Comparison of ENCODE assay signal across 10 cellular contexts in genomic region chr2:84846732-84847131, GRCh38. TPM values are rescaled to one million over a fixed set of nuclear protein-coding genes. Genes with fewer than 3 reads are reported as not detected.
A peak's percentile ranks its signal among the peaks of the same experiment; 100 is the strongest.
DNase-seq lines count a peak whose midpoint lies in the region; ATAC-seq and TF ChIP-seq lines count a peak whose summit lies in the region.
"Had no signal": no experiment of that assay in that cellular context is flagged by ENCODE, and none has a peak within 500 bp of the region (broad histone marks: within the 10 kb centered on the region; RNA-seq: fewer than 3 reads in every experiment).

No MANE protein-coding gene starts in this region.

- H3K18ac ChIP-seq in trophoblast cell (ENCODE audit: low read length), result no peak overlapping the region

- peak overlapping the region; percentile 65 for H3K4me3 Mint-ChIP-seq in CD8-positive, alpha-beta T cell
- peak overlapping the region; percentile 46 to 74 (median 62) for H3K4me3 Mint-ChIP-seq in T-cell

- H3K4me1 Mint-ChIP-seq in CD8-positive, alpha-beta T cell (ENCODE audit: low read depth), result peaks cover 94% of the 10 kb centered on the region
- peaks cover 91 to 98% (median 97%) of the 10 kb centered on the region in 3 donors for H3K4me1 Mint-ChIP-seq in T-cell

- H3K4me3 ChIP-seq in CD8-positive, alpha-beta T cell (ENCODE audit: low read depth, low read length), result peak overlapping the region; percentile 7
- H3K4me3 ChIP-seq in colonic mucosa, result no peak overlapping the region
- H3K4me3 ChIP-seq in trophoblast cell (ENCODE audit: low read depth, low read length), result no peak overlapping the region
- H3K4me3 ChIP-seq: psoas muscle had no signal

- no peak overlapping the region for H3K4me2 ChIP-seq in trophoblast cell (ENCODE audit: low read length)

- no peak for TF ChIP-seq CTCF in CD8-positive, alpha-beta T cell (IDR thresholded peaks at IDR 0.05)
- TF ChIP-seq CTCF in colonic mucosa (IDR thresholded peaks at IDR 0.05) (no peak), RWPE1 (conservative IDR thresholded peaks at IDR 0.05; ENCODE audit: low read depth) (no peak)

- H2BK5ac ChIP-seq in trophoblast cell (ENCODE audit: low read depth, low read length, poor library complexity), result no peak overlapping the region

- in situ Hi-C loops in KBM-7 (cut with MboI; ENCODE audit: low pct_unique_long_range_greater_than_20kb, low sequenced_read_pairs), result no loop called here

- H3K36me3 ChIP-seq in CD8-positive, alpha-beta T cell (ENCODE audit: insufficient read depth, low read length), result peaks cover 2% of the 10 kb centered on the region
- H3K36me3 ChIP-seq in colonic mucosa (no peaks in the 10 kb centered on the region), trophoblast cell (ENCODE audit: control insufficient read depth in 1 of 2, insufficient read depth in 2 of 2, low read length in 2 of 2) (no peaks in the 10 kb centered on the region)

- H4K91ac ChIP-seq in trophoblast cell (ENCODE audit: low read depth, low read length), result no peak overlapping the region

- no CpG with 5 or more reads among the region's 2 CpGs for WGBS in trophoblast cell (ENCODE audit: extremely low coverage, insufficient coverage, insufficient read length)

- intact Hi-C loops in CD8-positive, alpha-beta T cell (cut with DNase I, micrococcal nuclease), result loop anchor here (2.0 to 5.0 kb wide), 4 partner anchors 14 to 64 kb away; no protein-coding TSS in a partner anchor
- intact Hi-C loops in colonic mucosa (cut with DNase I), result no loop called here

- H3K36me3 Mint-ChIP-seq in CD8-positive, alpha-beta T cell, result peaks cover 42% of the 10 kb centered on the region
- peaks cover 20% of the 10 kb centered on the region for H3K36me3 Mint-ChIP-seq in T-cell

- H4K8ac ChIP-seq in trophoblast cell (ENCODE audit: low read depth, low read length), result no peak overlapping the region

- H3K4ac ChIP-seq in trophoblast cell (ENCODE audit: low read depth, low read length), result no peak overlapping the region

- no peak overlapping the region for H4K12ac ChIP-seq in trophoblast cell (ENCODE audit: low read depth, low read length)

- H3K79me2 ChIP-seq in trophoblast cell (ENCODE audit: control insufficient read depth, insufficient read depth, low read length, poor library complexity), result no peaks in the 10 kb centered on the region

- no peaks in the 10 kb centered on the region for H3K9me3 Mint-ChIP-seq in CD8-positive, alpha-beta T cell
- peaks cover 0 to 4% (median 3%) of the 10 kb centered on the region in 3 donors for H3K9me3 Mint-ChIP-seq in T-cell

- H3K9me3 ChIP-seq in CD8-positive, alpha-beta T cell (ENCODE audit: low read length), result no peaks in the 10 kb centered on the region
- H3K9me3 ChIP-seq in colonic mucosa (no peaks in the 10 kb centered on the region), trophoblast cell (ENCODE audit: insufficient read depth, low read depth, low read length) (peaks cover under 1% of the 10 kb centered on the region)
- H3K9me3 ChIP-seq: psoas muscle had no signal

- no peak for ATAC-seq in CD8-positive, alpha-beta T cell
- no peak for ATAC-seq in T-cell (replicated peaks in 1 of 4)
- ATAC-seq in HG03280 (IDR thresholded peaks at IDR 0.05; ENCODE audit: unreplicated experiment), result no peak
- ATAC-seq: psoas muscle had no signal

- no peaks in the 10 kb centered on the region for H3K27me3 Mint-ChIP-seq in CD8-positive, alpha-beta T cell (ENCODE audit: low read depth)
- H3K27me3 Mint-ChIP-seq in T-cell, result no peaks in the 10 kb centered on the region

- H3K27me3 ChIP-seq in CD8-positive, alpha-beta T cell (ENCODE audit: insufficient read depth, low read length), result no peaks in the 10 kb centered on the region
- H3K27me3 ChIP-seq in colonic mucosa, result no peaks in the 10 kb centered on the region
- H3K27me3 ChIP-seq in trophoblast cell (ENCODE audit: insufficient read depth, low read length), result no peaks in the 10 kb centered on the region

- peak overlapping the region; percentile 68 for H3K27ac ChIP-seq in CD8-positive, alpha-beta T cell (ENCODE audit: low read depth, low read length)
- H3K27ac ChIP-seq in colonic mucosa (peak overlapping the region; percentile 46), trophoblast cell (ENCODE audit: low read depth, low read length) (no peak overlapping the region), RWPE1 (no peak overlapping the region)
- H3K27ac ChIP-seq: psoas muscle had no signal

- peak overlapping the region; percentile 94 for H3K27ac Mint-ChIP-seq in CD8-positive, alpha-beta T cell
- H3K27ac Mint-ChIP-seq in T-cell, result peak overlapping the region; percentile 97 to 99

- no peak overlapping the region for H3K14ac ChIP-seq in trophoblast cell (ENCODE audit: low read length)

- no peaks in the 10 kb centered on the region for H3K79me1 ChIP-seq in trophoblast cell (ENCODE audit: low read length)

- no peak overlapping the region for H2BK12ac ChIP-seq in trophoblast cell (ENCODE audit: low read length)

- H3K4me1 ChIP-seq in CD8-positive, alpha-beta T cell (ENCODE audit: insufficient read depth, low read length), result peaks cover 97% of the 10 kb centered on the region
- H3K4me1 ChIP-seq in colonic mucosa, result peaks cover 12% of the 10 kb centered on the region
- no peaks in the 10 kb centered on the region for H3K4me1 ChIP-seq in trophoblast cell (ENCODE audit: control insufficient read depth in 1 of 2, insufficient read depth in 2 of 2, low read length in 2 of 2)
- H3K4me1 ChIP-seq: psoas muscle had no signal

- no peak overlapping the region for H2AK5ac ChIP-seq in trophoblast cell (ENCODE audit: low read length)

- no peak overlapping the region for H2AFZ ChIP-seq in trophoblast cell (ENCODE audit: insufficient read depth, low read length, poor library complexity)

- H2BK120ac ChIP-seq in trophoblast cell (ENCODE audit: insufficient read depth, low read length, poor library complexity), result no peak overlapping the region

- H3K9ac ChIP-seq in colonic mucosa (ENCODE audit: low read depth in 2 of 2, low read length in 2 of 2) (no peak overlapping the region), trophoblast cell (ENCODE audit: low read length) (no peak overlapping the region)

- DNase-seq in CD8-positive, alpha-beta T cell, result no peak
- no peak for DNase-seq in T-cell
- DNase-seq in colonic mucosa, result peak; percentile 60
- DNase-seq in trophoblast cell, result peak; percentile 30 to 70
- DNase-seq in stimulated activated CD4-positive, alpha-beta T cell treated with anti-CD3 and anti-CD28 coated beads, Interleukin-2, amount 100 ng/mL, for 48 hours, result no peak
- no peak for DNase-seq in RWPE1 (ENCODE audit: low spot score)
- DNase-seq in KBM-7, result no peak
- DNase-seq: NCI-H774, psoas muscle had no signal

- H3K23ac ChIP-seq in trophoblast cell (ENCODE audit: low read length), result no peak overlapping the region

- POLR2A ChIA-PET in CD8-positive, alpha-beta T cell (lab: Charles Lee), result interaction anchor here (0.6 to 2.9 kb wide), 22 partner anchors 9 to 105 kb away, joined by 3 to 14 read pairs (median 4); partner anchors contain the start of gene TMSB10
- POLR2A ChIA-PET in T-cell (lab: Charles Lee) (interaction anchor here in 1 of 2 donors (0.5 to 1.4 kb wide), 4 partner anchors 11 to 93 kb away, joined by 3 to 4 read pairs (median 3); no protein-coding TSS in a partner anchor), RWPE1 (lab: Yijun Ruan, JAX; ENCODE audit: low non-redundant PET) (no interaction called here)

- CTCF ChIA-PET in CD8-positive, alpha-beta T cell (lab: Charles Lee), result interaction anchor here (0.6 to 2.9 kb wide), 13 partner anchors 11 to 320 kb away, joined by 3 to 17 read pairs (median 6); partner anchors contain the start of gene TRABD2A
- CTCF ChIA-PET in T-cell (lab: Charles Lee) (interaction anchor here in 1 of 2 donors (0.9 to 2.1 kb wide), 5 partner anchors 16 to 64 kb away, joined by 5 to 12 read pairs (median 6); no protein-coding TSS in a partner anchor), RWPE1 (lab: Yijun Ruan, JAX) (no interaction called here)

RNA-seq across cellular contexts. Expression of gene TRABD2A, which starts 34.2 kb away (rescaled TPM):
- total RNA-seq in CD8-positive, alpha-beta T cell, result 100 to 1,000 TPM; 138 to 142 TPM
- 100 to 1,000 TPM in 3 of 5 donors, 10 to 100 TPM in 2; 77.3 to 219 (median 106) TPM for total RNA-seq in T-cell
- total RNA-seq in colonic mucosa, result 100 to 1,000 TPM in 1 of 2 donors, 10 to 100 TPM in 1; 88.1 to 158 TPM
- 10.7 and 12.4 TPM in 2 replicates for polyA plus RNA-seq in trophoblast cell (2013)

RNA-seq across cellular contexts. Expression of gene TMSB10, which starts 58.7 kb away (rescaled TPM):
- 1,000 to 10,000 TPM; 1,479 to 1,577 TPM for total RNA-seq in CD8-positive, alpha-beta T cell
- total RNA-seq in T-cell (1,000 to 10,000 TPM; 1,423 to 1,890 (median 1,689) TPM), colonic mucosa (1,000 to 10,000 TPM; 2,226 to 3,150 TPM)
- 2,539 and 2,657 TPM in 2 replicates for polyA plus RNA-seq in trophoblast cell (2013)

Comparison
In these comparisons a context has a peak if more than half of its experiments do, and no peak if none do; other contexts are left out.
1. DNase-seq: peak in colonic mucosa (single experiment) and trophoblast cell (2 of 2); none in CD8-positive, alpha-beta T cell (0 of 7), T-cell (0 of 34), stimulated activated CD4-positive, alpha-beta T cell treated with anti-CD3 and anti-CD28 coated beads, Interleukin-2, amount 100 ng/mL, for 48 hours (0 of 2), RWPE1 (single experiment) and KBM-7 (single experiment).
2. H3K27ac ChIP-seq: peak in CD8-positive, alpha-beta T cell (single experiment) and colonic mucosa (single experiment); none in trophoblast cell (single experiment) and RWPE1 (single experiment).